In genomic region chr6:18243302-18243893, GRCh38 we compare ENCODE assay signal across 20 cellular contexts. TPM values are rescaled to one million over a fixed set of nuclear protein-coding genes. Genes with fewer than 3 reads are reported as not detected.
DNase-seq lines count a peak whose midpoint lies in the region; ATAC-seq and TF ChIP-seq lines count a peak whose summit lies in the region.
"Had no signal": no experiment of that assay in that cellular context is flagged by ENCODE, and none has a peak within 500 bp of the region (broad histone marks: within the 10 kb centered on the region; RNA-seq: fewer than 3 reads in every experiment).

No MANE protein-coding gene starts in this region.

- no peak overlapping the region for H3K4me3 Mint-ChIP-seq in activated CD8-positive, alpha-beta T cell treated with anti-CD3 and anti-CD28 coated beads for 36 hours
- H3K4me3 Mint-ChIP-seq in activated CD8-positive, alpha-beta T cell treated with anti-CD3 and anti-CD28 coated beads, Interleukin-2, amount 10 ng/mL, durations not matched to agents 7 days and 5 days = no peak overlapping the region
- H3K4me3 Mint-ChIP-seq in H9 = no peak overlapping the region
- H3K4me3 Mint-ChIP-seq in activated T-helper 1 cell treated with anti-CD3 and anti-CD28 coated beads, Interleukin-12 subunit alpha, Interleukin-12 subunit beta, Interleukin-2, Interleukin-4 antibody, amounts not matched to agents 30 ng/mL and 10 ng/mL and 1 ng/mL, durations not matched to agents 14 hours and 24 hours and 36 hours = no peak overlapping the region
- no peak overlapping the region for H3K4me3 Mint-ChIP-seq in naive thymus-derived CD4-positive, alpha-beta T cell
- H3K4me3 Mint-ChIP-seq: neural crest cell; stimulated activated naive CD8-positive, alpha-beta T cell treated with anti-CD3 and anti-CD28 coated beads, Interleukin-15, Interleukin-2, amounts not matched to agents 100 ng/mL and 50 ng/mL, for 24 hours had no signal

- H3K23me2 ChIP-seq in H9 (ENCODE audit: insufficient read length, low read depth, low read length, poor library complexity, severe bottlenecking) = no peaks in the 10 kb centered on the region

- H2AFZ ChIP-seq in H9 (ENCODE audit: low read length) = no peak overlapping the region

- no peak overlapping the region for H2BK20ac ChIP-seq in H9 (ENCODE audit: low read depth, low read length, poor library complexity, severe bottlenecking)

- H3K36me3 Mint-ChIP-seq in activated CD8-positive, alpha-beta T cell treated with anti-CD3 and anti-CD28 coated beads for 36 hours (ENCODE audit: low read depth) = peaks cover 81% of the 10 kb centered on the region
- peaks cover 85% of the 10 kb centered on the region for H3K36me3 Mint-ChIP-seq in activated CD8-positive, alpha-beta T cell treated with anti-CD3 and anti-CD28 coated beads, Interleukin-2, amount 10 ng/mL, durations not matched to agents 7 days and 5 days (ENCODE audit: low read depth)
- peaks cover 67 to 90% (median 81%) of the 10 kb centered on the region in 3 experiments for H3K36me3 Mint-ChIP-seq in H9 (ENCODE audit: insufficient read depth in 1 of 3, low read depth in 3 of 3)
- peaks cover 66% of the 10 kb centered on the region for H3K36me3 Mint-ChIP-seq in activated T-helper 1 cell treated with anti-CD3 and anti-CD28 coated beads, Interleukin-12 subunit alpha, Interleukin-12 subunit beta, Interleukin-2, Interleukin-4 antibody, amounts not matched to agents 30 ng/mL and 10 ng/mL and 1 ng/mL, durations not matched to agents 14 hours and 24 hours and 36 hours (ENCODE audit: low read depth)
- H3K36me3 Mint-ChIP-seq in naive thymus-derived CD4-positive, alpha-beta T cell = peaks cover 4 to 67% (median 49%) of the 10 kb centered on the region in 5 donors

- H3K4me1 ChIP-seq in H9 (ENCODE audit: insufficient read depth, low read length) = no peaks in the 10 kb centered on the region; the same call in 1 of the 2 replicates
- H3K4me1 ChIP-seq in naive thymus-derived CD4-positive, alpha-beta T cell (ENCODE audit: control insufficient read depth in 2 of 2, insufficient read depth in 2 of 2, low read length in 2 of 2) = peaks cover 0 to 3% of the 10 kb centered on the region in 2 donors
- H3K4me1 ChIP-seq in spleen = peaks cover 0 to 3% (median 0%) of the 10 kb centered on the region in 6 donors
- peaks cover 8 to 14% of the 10 kb centered on the region in 2 donors for H3K4me1 ChIP-seq in adrenal gland (replicated peaks in 1 of 2)

- H2BK120ac ChIP-seq in H9 (ENCODE audit: low read depth, low read length, poor library complexity, severe bottlenecking) = no peak overlapping the region

- intact Hi-C loops in activated CD8-positive, alpha-beta T cell treated with anti-CD3 and anti-CD28 coated beads for 36 hours (cut with micrococcal nuclease) = no loop called here
- intact Hi-C loops in activated T-helper 1 cell treated with anti-CD3 and anti-CD28 coated beads, Interleukin-12 subunit alpha, Interleukin-12 subunit beta, Interleukin-2, Interleukin-4 antibody, amounts not matched to agents 30 ng/mL and 10 ng/mL and 1 ng/mL, durations not matched to agents 14 hours and 24 hours and 36 hours (cut with micrococcal nuclease) = loop anchor here (5.0 kb wide), 1 partner anchor 86 kb away; the partner anchor contains the start of genes KDM1B and TPMT
- intact Hi-C loops in naive thymus-derived CD4-positive, alpha-beta T cell (cut with micrococcal nuclease) = no loop called here
- intact Hi-C loops in spleen (cut with DNase I; ENCODE audit: low total_unique reads) = no loop called here
- intact Hi-C loops in adrenal gland (cut with DNase I) = no loop called here

- H3K4me3 ChIP-seq in naive thymus-derived CD4-positive, alpha-beta T cell (ENCODE audit: low read length) = no peak overlapping the region
- H3K4me3 ChIP-seq in spleen = no peak overlapping the region
- no peak overlapping the region for H3K4me3 ChIP-seq in adrenal gland
- H3K4me3 ChIP-seq: SJSA1 had no signal

- no peak overlapping the region for H3K23ac ChIP-seq in H9 (ENCODE audit: insufficient read length, low read depth, low read length)

- no peak for TF ChIP-seq POLR2A in spleen (IDR thresholded peaks at IDR 0.05)
- TF ChIP-seq POLR2A in adrenal gland (IDR thresholded peaks at IDR 0.05) = no peak

- no peak overlapping the region for H3K4me2 ChIP-seq in H9 (ENCODE audit: insufficient read depth, insufficient read length, low read length)

- no CpG with 5 or more reads among the region's 3 CpGs for WGBS in H9 (ENCODE audit: extremely low coverage, insufficient read length, low lambda C conversion rate)
- 54 to 70% (median 66%) methylated on average over 3 of the region's 3 CpGs for WGBS in spleen, 5 donors
- 56 to 74% (median 63%) methylated on average over 3 of the region's 3 CpGs for WGBS in adrenal gland, 4 donors

- H4K20me1 ChIP-seq in H9 (ENCODE audit: control insufficient read depth, insufficient read depth, insufficient read length) = no peaks in the 10 kb centered on the region

- CTCF ChIA-PET in activated CD8-positive, alpha-beta T cell treated with anti-CD3 and anti-CD28 coated beads for 36 hours (lab: Charles Lee) = interaction anchor here (1.1 kb wide), 1 partner anchor 121 kb away, joined by 4 read pairs; the partner anchor contains the start of gene NHLRC1
- CTCF ChIA-PET in activated CD8-positive, alpha-beta T cell treated with anti-CD3 and anti-CD28 coated beads, Interleukin-2, amount 10 ng/mL, durations not matched to agents 7 days and 5 days (lab: Charles Lee) = no interaction called here
- CTCF ChIA-PET in naive thymus-derived CD4-positive, alpha-beta T cell (lab: Charles Lee) = no interaction called here

- no peak overlapping the region for H3T11ph ChIP-seq in H9 (ENCODE audit: low read length)

- H3K27ac ChIP-seq in H9 (ENCODE audit: insufficient read length, low read depth, low read length) (no peak overlapping the region), spleen (no peak overlapping the region), adrenal gland (peak overlapping the region in 1 of 5 donors; percentile 76)
- no peak overlapping the region for H3K27ac ChIP-seq in naive thymus-derived CD4-positive, alpha-beta T cell (ENCODE audit: low read depth, low read length)

- no peak overlapping the region for H3K4ac ChIP-seq in H9 (ENCODE audit: low read depth, low read length)

- no peak overlapping the region for H3K9ac ChIP-seq in H9 (ENCODE audit: extremely low read depth, insufficient read length, low read length)

- H2BK12ac ChIP-seq in H9 (ENCODE audit: insufficient read length, low read depth, low read length) = no peak overlapping the region

- H4K91ac ChIP-seq in H9 (ENCODE audit: insufficient read length, low read depth, low read length) = no peak overlapping the region

- peaks cover 0 to 29% (median 0%) of the 10 kb centered on the region in 3 experiments for H3K36me3 ChIP-seq in naive thymus-derived CD4-positive, alpha-beta T cell (ENCODE audit: control insufficient read depth in 2 of 3, insufficient read depth in 3 of 3, low read length in 3 of 3)
- H3K36me3 ChIP-seq in spleen (peaks cover 2 to 94% (median 41%) of the 10 kb centered on the region in 6 donors), adrenal gland (replicated peaks in 1 of 2) (peaks cover 0 to 18% of the 10 kb centered on the region in 2 donors)

- no peak overlapping the region for H4K8ac ChIP-seq in H9 (replicated peaks; ENCODE audit: insufficient read length, low read depth, low read length)

- H3K79me2 ChIP-seq in H9 (ENCODE audit: insufficient read depth, low read length) = peaks cover 3% of the 10 kb centered on the region; the same call in 1 of the 2 replicates

- H3K27me3 Mint-ChIP-seq in activated CD8-positive, alpha-beta T cell treated with anti-CD3 and anti-CD28 coated beads for 36 hours = no peaks in the 10 kb centered on the region
- no peaks in the 10 kb centered on the region for H3K27me3 Mint-ChIP-seq in activated CD8-positive, alpha-beta T cell treated with anti-CD3 and anti-CD28 coated beads, Interleukin-2, amount 10 ng/mL, durations not matched to agents 7 days and 5 days (ENCODE audit: low read depth)
- H3K27me3 Mint-ChIP-seq in H9 (ENCODE audit: low read depth) = no peaks in the 10 kb centered on the region
- H3K27me3 Mint-ChIP-seq in activated T-helper 1 cell treated with anti-CD3 and anti-CD28 coated beads, Interleukin-12 subunit alpha, Interleukin-12 subunit beta, Interleukin-2, Interleukin-4 antibody, amounts not matched to agents 30 ng/mL and 10 ng/mL and 1 ng/mL, durations not matched to agents 14 hours and 24 hours and 36 hours (ENCODE audit: insufficient read depth) = no peaks in the 10 kb centered on the region
- no peaks in the 10 kb centered on the region for H3K27me3 Mint-ChIP-seq in naive thymus-derived CD4-positive, alpha-beta T cell
- H3K27me3 Mint-ChIP-seq: stimulated activated naive CD8-positive, alpha-beta T cell treated with anti-CD3 and anti-CD28 coated beads, Interleukin-15, Interleukin-2, amounts not matched to agents 100 ng/mL and 50 ng/mL, for 24 hours had no signal

- no peak overlapping the region for H2AK5ac ChIP-seq in H9 (ENCODE audit: insufficient read length, low read length)

- H3K56ac ChIP-seq in H9 (ENCODE audit: insufficient read length, low read depth, low read length) = no peak overlapping the region

- no peak overlapping the region for H4K5ac ChIP-seq in H9 (ENCODE audit: insufficient read length, low read depth, low read length)

- no peak overlapping the region for H3K18ac ChIP-seq in H9 (ENCODE audit: insufficient read length, low read depth, low read length)

- no peak for DNase-seq in activated CD8-positive, alpha-beta T cell treated with anti-CD3 and anti-CD28 coated beads for 36 hours
- DNase-seq in activated CD8-positive, alpha-beta T cell treated with anti-CD3 and anti-CD28 coated beads, Interleukin-2, amount 10 ng/mL, durations not matched to agents 7 days and 5 days = no peak
- DNase-seq in H9 (no peak), spleen (no peak), adrenal gland (no peak), NCI-H2107 treated with DMSO at 0.1 percent for 48 hours (lab: John Stamatoyannopoulos, UW; ENCODE audit: unreplicated experiment) (no peak)
- no peak for DNase-seq in activated T-helper 1 cell treated with anti-CD3 and anti-CD28 coated beads, Interleukin-12 subunit alpha, Interleukin-12 subunit beta, Interleukin-2, Interleukin-4 antibody, amounts not matched to agents 30 ng/mL and 10 ng/mL and 1 ng/mL, durations not matched to agents 14 hours and 24 hours and 36 hours (ENCODE audit: low spot score)
- DNase-seq in naive thymus-derived CD4-positive, alpha-beta T cell = no peak
- DNase-seq: activated CD4-positive, alpha-beta T cell treated with anti-CD3 and anti-CD28 coated beads for 4 hours; activated T-cell treated with anti-CD3 and anti-CD28 coated beads, Interleukin-2, amount 50 U/mL, for 1 hour; amniotic stem cell; cerebellar nuclear complex; MV-4-11; NCI-H2029 treated with DMSO at 0.1 percent for 48 hours; NCI-H510A treated with DMSO at 0.1 percent for 48 hours; stimulated activated CD4-positive, alpha-beta T cell treated with anti-CD3 and anti-CD28 coated beads, Interleukin-15, amount 100 ng/mL, for 24 hours; T-helper 9 cell had no signal

- no peak for TF ChIP-seq CTCF in activated CD8-positive, alpha-beta T cell treated with anti-CD3 and anti-CD28 coated beads for 36 hours (IDR thresholded peaks at IDR 0.05)
- TF ChIP-seq CTCF in H9 (conservative IDR thresholded peaks at IDR 0.05) = no peak
- TF ChIP-seq CTCF in spleen (IDR thresholded peaks at IDR 0.05 in 8 of 11, conservative IDR thresholded peaks at IDR 0.05 in 3 of 11) = no peak
- TF ChIP-seq CTCF in adrenal gland (IDR thresholded peaks at IDR 0.05) = no peak

- H3K79me1 ChIP-seq in H9 (ENCODE audit: insufficient read depth, low read depth, low read length, poor library complexity, severe bottlenecking) = peaks cover 13% of the 10 kb centered on the region

- peaks cover 4% of the 10 kb centered on the region for H3K9me3 Mint-ChIP-seq in activated CD8-positive, alpha-beta T cell treated with anti-CD3 and anti-CD28 coated beads for 36 hours
- H3K9me3 Mint-ChIP-seq in activated CD8-positive, alpha-beta T cell treated with anti-CD3 and anti-CD28 coated beads, Interleukin-2, amount 10 ng/mL, durations not matched to agents 7 days and 5 days (ENCODE audit: insufficient read depth) = peaks cover 9% of the 10 kb centered on the region
- H3K9me3 Mint-ChIP-seq in H9 = no peaks in the 10 kb centered on the region
- peaks cover 5% of the 10 kb centered on the region for H3K9me3 Mint-ChIP-seq in activated T-helper 1 cell treated with anti-CD3 and anti-CD28 coated beads, Interleukin-12 subunit alpha, Interleukin-12 subunit beta, Interleukin-2, Interleukin-4 antibody, amounts not matched to agents 30 ng/mL and 10 ng/mL and 1 ng/mL, durations not matched to agents 14 hours and 24 hours and 36 hours
- peaks cover 0 to 2% (median 0%) of the 10 kb centered on the region in 11 donors for H3K9me3 Mint-ChIP-seq in naive thymus-derived CD4-positive, alpha-beta T cell
- H3K9me3 Mint-ChIP-seq: neural crest cell; stimulated activated naive CD8-positive, alpha-beta T cell treated with anti-CD3 and anti-CD28 coated beads, Interleukin-15, Interleukin-2, amounts not matched to agents 100 ng/mL and 50 ng/mL, for 24 hours had no signal

- H3K27me3 ChIP-seq in H9 (ENCODE audit: insufficient read depth, low read length) (no peaks in the 10 kb centered on the region), spleen (replicated peaks in 1 of 7) (no peaks in the 10 kb centered on the region), adrenal gland (no peaks in the 10 kb centered on the region)
- no peaks in the 10 kb centered on the region for H3K27me3 ChIP-seq in naive thymus-derived CD4-positive, alpha-beta T cell (ENCODE audit: control insufficient read depth in 2 of 2, insufficient read depth in 2 of 2, low read length in 2 of 2)
- H3K27me3 ChIP-seq: SJSA1 had no signal

- H2BK5ac ChIP-seq in H9 (ENCODE audit: insufficient read length, low read length) = no peak overlapping the region

- peak overlapping the region; percentile 32 for H3K27ac Mint-ChIP-seq in activated CD8-positive, alpha-beta T cell treated with anti-CD3 and anti-CD28 coated beads for 36 hours
- no peak overlapping the region for H3K27ac Mint-ChIP-seq in activated CD8-positive, alpha-beta T cell treated with anti-CD3 and anti-CD28 coated beads, Interleukin-2, amount 10 ng/mL, durations not matched to agents 7 days and 5 days
- H3K27ac Mint-ChIP-seq in H9 = peak overlapping the region in 2 of 3 experiments; percentile 20 to 53; a peak in 3 of 7 replicates
- H3K27ac Mint-ChIP-seq in activated T-helper 1 cell treated with anti-CD3 and anti-CD28 coated beads, Interleukin-12 subunit alpha, Interleukin-12 subunit beta, Interleukin-2, Interleukin-4 antibody, amounts not matched to agents 30 ng/mL and 10 ng/mL and 1 ng/mL, durations not matched to agents 14 hours and 24 hours and 36 hours = peak overlapping the region; percentile 22
- H3K27ac Mint-ChIP-seq in naive thymus-derived CD4-positive, alpha-beta T cell = peak overlapping the region in 7 of 9 donors; percentile 3 to 86 (median 38)
- H3K27ac Mint-ChIP-seq: stimulated activated naive CD8-positive, alpha-beta T cell treated with anti-CD3 and anti-CD28 coated beads, Interleukin-15, Interleukin-2, amounts not matched to agents 100 ng/mL and 50 ng/mL, for 24 hours had no signal

- H3K14ac ChIP-seq in H9 (ENCODE audit: insufficient read depth, low read length) = no peak overlapping the region

- H2BK15ac ChIP-seq in H9 (ENCODE audit: low read depth, low read length) = no peak overlapping the region

- peaks cover 57% of the 10 kb centered on the region for H3K4me1 Mint-ChIP-seq in activated CD8-positive, alpha-beta T cell treated with anti-CD3 and anti-CD28 coated beads for 36 hours (ENCODE audit: low read depth)
- H3K4me1 Mint-ChIP-seq in activated CD8-positive, alpha-beta T cell treated with anti-CD3 and anti-CD28 coated beads, Interleukin-2, amount 10 ng/mL, durations not matched to agents 7 days and 5 days (ENCODE audit: low read depth) = peaks cover 59% of the 10 kb centered on the region
- peaks cover 23 to 33% of the 10 kb centered on the region in 2 experiments for H3K4me1 Mint-ChIP-seq in H9
- peaks cover 61% of the 10 kb centered on the region for H3K4me1 Mint-ChIP-seq in activated T-helper 1 cell treated with anti-CD3 and anti-CD28 coated beads, Interleukin-12 subunit alpha, Interleukin-12 subunit beta, Interleukin-2, Interleukin-4 antibody, amounts not matched to agents 30 ng/mL and 10 ng/mL and 1 ng/mL, durations not matched to agents 14 hours and 24 hours and 36 hours (ENCODE audit: low read depth)
- H3K4me1 Mint-ChIP-seq in naive thymus-derived CD4-positive, alpha-beta T cell = peaks cover 4 to 61% (median 41%) of the 10 kb centered on the region in 7 donors

- ATAC-seq in activated CD8-positive, alpha-beta T cell treated with anti-CD3 and anti-CD28 coated beads for 36 hours = peak; percentile 47
- ATAC-seq in activated CD8-positive, alpha-beta T cell treated with anti-CD3 and anti-CD28 coated beads, Interleukin-2, amount 10 ng/mL, durations not matched to agents 7 days and 5 days = no peak
- no peak for ATAC-seq in naive thymus-derived CD4-positive, alpha-beta T cell

- H3K9me3 ChIP-seq in H9 (ENCODE audit: control insufficient read depth, low read depth, low read length) (no peaks in the 10 kb centered on the region), spleen (no peaks in the 10 kb centered on the region), adrenal gland (replicated peaks in 1 of 3) (no peaks in the 10 kb centered on the region)
- no peaks in the 10 kb centered on the region for H3K9me3 ChIP-seq in naive thymus-derived CD4-positive, alpha-beta T cell (ENCODE audit: control insufficient read depth in 2 of 3, low read length in 3 of 3)
- H3K9me3 ChIP-seq: SJSA1 had no signal

- POLR2A ChIA-PET in activated CD8-positive, alpha-beta T cell treated with anti-CD3 and anti-CD28 coated beads for 36 hours (lab: Charles Lee) = interaction anchor here (0.7 kb wide), 1 partner anchor 21 kb away, joined by 3 read pairs; the partner anchor contains the start of gene DEK
- POLR2A ChIA-PET in activated CD8-positive, alpha-beta T cell treated with anti-CD3 and anti-CD28 coated beads, Interleukin-2, amount 10 ng/mL, durations not matched to agents 7 days and 5 days (lab: Charles Lee) = no interaction called here
- POLR2A ChIA-PET in naive thymus-derived CD4-positive, alpha-beta T cell (lab: Charles Lee) = no interaction called here

RNA-seq across cellular contexts. Expression of gene DEK, which starts 20.9 kb away (rescaled TPM):
- 100 to 1,000 TPM; 185 to 191 TPM for total RNA-seq in activated CD8-positive, alpha-beta T cell treated with anti-CD3 and anti-CD28 coated beads for 36 hours
- 100 to 1,000 TPM; 251 to 255 TPM for total RNA-seq in activated CD8-positive, alpha-beta T cell treated with anti-CD3 and anti-CD28 coated beads, Interleukin-2, amount 10 ng/mL, durations not matched to agents 7 days and 5 days
- total RNA-seq in H9 (2021) (216 and 217 TPM in 2 replicates), spleen (100 to 1,000 TPM in 2 of 7 donors, 10 to 100 TPM in 5; 67.4 to 133 (median 79.3) TPM), adrenal gland (10 to 100 TPM; 56.7 to 87.5 (median 61.3) TPM)
- 163 and 170 TPM in 2 replicates for total RNA-seq in activated T-helper 1 cell treated with anti-CD3 and anti-CD28 coated beads, Interleukin-12 subunit alpha, Interleukin-12 subunit beta, Interleukin-2, Interleukin-4 antibody, amounts not matched to agents 30 ng/mL and 10 ng/mL and 1 ng/mL, durations not matched to agents 14 hours and 24 hours and 36 hours
- 100 to 1,000 TPM in 3 of 5 experiments, 10 to 100 TPM in 2; 49.6 to 174 (median 101) TPM for total RNA-seq in naive thymus-derived CD4-positive, alpha-beta T cell
- polyA plus RNA-seq in naive thymus-derived CD4-positive, alpha-beta T cell = 10 to 100 TPM; 41.6 to 51.6 TPM
- polyA plus RNA-seq in spleen (10 to 100 TPM; 27.4 to 52.4 (median 43.1) TPM), adrenal gland (10 to 100 TPM; 15.7 to 67.1 (median 25.9) TPM)
